ENCODE assay signal across 2 cellular contexts in genomic region chr5:172700686-172701324, GRCh38.
TF ChIP-seq lines count a peak whose summit lies in the region.

No MANE protein-coding gene starts in this region.

TF ChIP-seq in HEK293, 187 proteins besides CTCF, POLR2A, EP300 and RAD21 (continued from another document and continues in another):
- TF ChIP-seq ZNF76 (tag by site-specific recombination; IDR thresholded peaks at IDR 0.05; ENCODE audit: borderline replicate concordance, low read depth) (no peak), KLF8 (tag by site-specific recombination; IDR thresholded peaks at IDR 0.05) (no peak), ZNF560 (tag by site-specific recombination; IDR thresholded peaks at IDR 0.05; ENCODE audit: borderline replicate concordance) (no peak), ZNF138 (tag by site-specific recombination; IDR thresholded peaks at IDR 0.05; ENCODE audit: borderline replicate concordance) (no peak), ZBTB11 (tag by site-specific recombination; conservative IDR thresholded peaks at IDR 0.05; ENCODE audit: low read depth) (no peak), ZNF266 (tag by site-specific recombination; IDR thresholded peaks at IDR 0.05; ENCODE audit: low read depth) (no peak), ZBTB8A (tag by site-specific recombination; IDR thresholded peaks at IDR 0.05) (no peak), ZFP37 (tag by site-specific recombination; IDR thresholded peaks at IDR 0.05) (no peak), ZNF132 (tag by site-specific recombination; IDR thresholded peaks at IDR 0.05; ENCODE audit: borderline replicate concordance) (no peak), ZNF174 (tag by site-specific recombination; IDR thresholded peaks at IDR 0.05) (no peak), EGR2 (tag by site-specific recombination; IDR thresholded peaks at IDR 0.05; ENCODE audit: low read depth) (peak; percentile 64), ZNF23 (tag by site-specific recombination; IDR thresholded peaks at IDR 0.05; ENCODE audit: borderline replicate concordance) (no peak), ZNF394 (tag by site-specific recombination; IDR thresholded peaks at IDR 0.05; ENCODE audit: borderline replicate concordance) (no peak), ZNF704 (tag by site-specific recombination; IDR thresholded peaks at IDR 0.05) (no peak), ZNF18 (tag by site-specific recombination; IDR thresholded peaks at IDR 0.05) (0 out of 2 replicates have a peak, but pooled peaks have one; percentile 15), ZBTB17 (tag by site-specific recombination; IDR thresholded peaks at IDR 0.05) (no peak), PRDM4 (tag by site-specific recombination; IDR thresholded peaks at IDR 0.05) (no peak), ZNF626 (tag by site-specific recombination; IDR thresholded peaks at IDR 0.05) (no peak), ZNF433 (tag by site-specific recombination; IDR thresholded peaks at IDR 0.05; ENCODE audit: low read depth) (no peak), SP2 (tag by site-specific recombination; IDR thresholded peaks at IDR 0.05) (no peak), SALL2 (tag by site-specific recombination; IDR thresholded peaks at IDR 0.05; ENCODE audit: borderline replicate concordance) (no peak), KLF9 (tag by site-specific recombination; IDR thresholded peaks at IDR 0.05; ENCODE audit: low read depth) (no peak)

TF ChIP-seq in WTC11, 78 proteins besides CTCF, POLR2A, EP300 and RAD21 (continued from another document):
- TF ChIP-seq RORB (CRISPR knock-in tag; IDR thresholded peaks at IDR 0.05) (no peak), SMAD4 (CRISPR knock-in tag; IDR thresholded peaks at IDR 0.05) (no peak), GRHL2 (CRISPR knock-in tag; IDR thresholded peaks at IDR 0.05; ENCODE audit: insufficient replicate concordance, severe bottlenecking) (no peak), AR (CRISPR knock-in tag; IDR thresholded peaks at IDR 0.05) (no peak), MAX (CRISPR knock-in tag; IDR thresholded peaks at IDR 0.05) (no peak), ATF3 (CRISPR knock-in tag; conservative IDR thresholded peaks at IDR 0.05) (no peak), SOX15 (CRISPR knock-in tag; IDR thresholded peaks at IDR 0.05) (no peak), ZNF317 (CRISPR knock-in tag; IDR thresholded peaks at IDR 0.05; ENCODE audit: borderline replicate concordance, low read depth) (no peak), ZNF232 (CRISPR knock-in tag; IDR thresholded peaks at IDR 0.05) (no peak), STAT6 (CRISPR knock-in tag; conservative IDR thresholded peaks at IDR 0.05; ENCODE audit: low read depth) (no peak), HMGA2 (CRISPR knock-in tag; IDR thresholded peaks at IDR 0.05) (no peak), ESRRA (CRISPR knock-in tag; IDR thresholded peaks at IDR 0.05; ENCODE audit: borderline replicate concordance) (no peak), NR2C2 (CRISPR knock-in tag; IDR thresholded peaks at IDR 0.05) (no peak), E2F4 (CRISPR knock-in tag; IDR thresholded peaks at IDR 0.05; ENCODE audit: borderline replicate concordance, low read depth) (no peak)
